In genomic region chr3:40452562-40452875, GRCh38 we compare ENCODE assay signal across 8 cellular contexts. TPM values are rescaled to one million over a fixed set of nuclear protein-coding genes. Genes with fewer than 3 reads are reported as not detected.
A peak's percentile ranks its signal among the peaks of the same experiment; 100 is the strongest.
DNase-seq lines count a peak whose midpoint lies in the region; ATAC-seq and TF ChIP-seq lines count a peak whose summit lies in the region.

No MANE protein-coding gene starts in this region.

- H3K14ac ChIP-seq in H9 (ENCODE audit: insufficient read depth, low read length), result peak overlapping the region; percentile 82

- 0 out of 2 replicates have a peak, but pooled peaks cover 2% of the 10 kb centered on the region for H3K4me1 ChIP-seq in H9 (ENCODE audit: insufficient read depth, low read length)
- peaks cover 14% of the 10 kb centered on the region for H3K4me1 ChIP-seq in hepatocyte (ENCODE audit: insufficient read depth)
- peaks cover 9 to 22% (median 19%) of the 10 kb centered on the region in 3 donors for H3K4me1 ChIP-seq in skeletal muscle tissue (ENCODE audit: control insufficient read depth in 3 of 3, insufficient read depth in 3 of 3, low read length in 3 of 3)

- no peak overlapping the region for H2BK20ac ChIP-seq in H9 (ENCODE audit: low read depth, low read length, poor library complexity, severe bottlenecking)

- H4K20me1 ChIP-seq in H9 (ENCODE audit: control insufficient read depth, insufficient read depth, insufficient read length), result no peaks in the 10 kb centered on the region
- no peaks in the 10 kb centered on the region for H4K20me1 ChIP-seq in hepatocyte (ENCODE audit: insufficient read depth, poor library complexity, severe bottlenecking)

- H3K9me3 Mint-ChIP-seq in H9, result no peaks in the 10 kb centered on the region
- H3K9me3 Mint-ChIP-seq in activated B cell treated with CpG ODN at 0.5 μM for 24 hours, result no peaks in the 10 kb centered on the region

- H4K8ac ChIP-seq in H9 (replicated peaks; ENCODE audit: insufficient read length, low read depth, low read length), result no peak overlapping the region

- no peaks in the 10 kb centered on the region for H3K79me1 ChIP-seq in H9 (ENCODE audit: insufficient read depth, low read depth, low read length, poor library complexity, severe bottlenecking)

- DNase-seq in H9 (no peak), activated B cell treated with CpG ODN at 0.5 μM for 24 hours (no peak), hepatocyte (ENCODE audit: low spot score) (no peak), hippocampal formation (lab: John Stamatoyannopoulos, UW) (no peak), omental fat pad (ENCODE audit: low spot score) (no peak), ecto neural progenitor cell (ENCODE audit: low spot score) (no peak)
- DNase-seq in stimulated activated CD4-positive, alpha-beta T cell treated with anti-CD3 and anti-CD28 coated beads, Interleukin-4, amount 100 ng/mL, for 24 hours, result no peak

- no peaks in the 10 kb centered on the region for H3K9me2 ChIP-seq in hepatocyte (replicated peaks; ENCODE audit: insufficient read depth)

- H3K36me3 Mint-ChIP-seq in H9 (ENCODE audit: insufficient read depth in 1 of 3, low read depth in 3 of 3), result peaks cover 0 to 3% (median 0%) of the 10 kb centered on the region in 3 experiments; a peak in 2 of 7 replicates
- H3K36me3 Mint-ChIP-seq in activated B cell treated with CpG ODN at 0.5 μM for 24 hours (ENCODE audit: low read depth), result peaks cover 13% of the 10 kb centered on the region

- H3K79me2 ChIP-seq in H9 (ENCODE audit: insufficient read depth, low read length) (peaks cover 2% of the 10 kb centered on the region; the same call in 1 of the 2 replicates), hepatocyte (peaks cover 6% of the 10 kb centered on the region)

- H3K27ac ChIP-seq in H9 (ENCODE audit: insufficient read length, low read depth, low read length) (no peak overlapping the region), hepatocyte (peak overlapping the region; percentile 92), skeletal muscle tissue (ENCODE audit: low read depth, low read length) (peak overlapping the region; percentile 94)

- POLR2A ChIA-PET in activated B cell treated with CpG ODN at 0.5 μM for 24 hours (lab: Charles Lee), result interaction anchor here (0.8 to 3.3 kb wide), 6 partner anchors 25 to 1560 kb away, joined by 4 to 24 read pairs (median 14); partner anchors contain the start of genes CTNNB1, EIF1B, ZNF619 and ZNF621

- no CpG with 5 or more reads among the region's 7 CpGs for WGBS in H9 (ENCODE audit: extremely low coverage, insufficient read length, low lambda C conversion rate)
- WGBS in hepatocyte (ENCODE audit: low lambda C conversion rate, missing lambda C conversion rate), result 5% methylated on average over 7 of the region's 7 CpGs

- peak overlapping the region; percentile 90 for H3K18ac ChIP-seq in H9 (ENCODE audit: insufficient read length, low read depth, low read length)

- intact Hi-C loops in activated B cell treated with CpG ODN at 0.5 μM for 24 hours (cut with micrococcal nuclease), result loop anchor here (5.0 to 10.0 kb wide), 4 partner anchors 520 to 1398 kb away; partner anchors contain the start of genes CTNNB1, SCN11A, SLC25A38 and WDR48

- no peak overlapping the region for H3K23ac ChIP-seq in H9 (ENCODE audit: insufficient read length, low read depth, low read length)

- no peak overlapping the region for H2BK15ac ChIP-seq in H9 (ENCODE audit: low read depth, low read length)

- H3K4me3 ChIP-seq in hepatocyte (peak overlapping the region; percentile 17), skeletal muscle tissue (ENCODE audit: low read length in 3 of 3) (peak overlapping the region; percentile 93 to 96 (median 95))

- no peaks in the 10 kb centered on the region for H3K36me3 ChIP-seq in hepatocyte (replicated peaks; ENCODE audit: insufficient read depth, low read depth)
- H3K36me3 ChIP-seq in skeletal muscle tissue (ENCODE audit: control insufficient read depth in 3 of 3, insufficient read depth in 3 of 3, low read length in 3 of 3), result peaks cover 0 to 6% (median 5%) of the 10 kb centered on the region in 3 donors

- H3K27me3 ChIP-seq in H9 (ENCODE audit: insufficient read depth, low read length), result no peaks in the 10 kb centered on the region
- H3K27me3 ChIP-seq in hepatocyte, result no peaks in the 10 kb centered on the region
- H3K27me3 ChIP-seq in skeletal muscle tissue (ENCODE audit: control insufficient read depth in 3 of 3, insufficient read depth in 3 of 3, low read length in 3 of 3), result no peaks in the 10 kb centered on the region

- H3K4me1 Mint-ChIP-seq in H9 (peaks cover 11 to 17% of the 10 kb centered on the region in 2 experiments), activated B cell treated with CpG ODN at 0.5 μM for 24 hours (peaks cover 32% of the 10 kb centered on the region)

- no peak overlapping the region for H2AK5ac ChIP-seq in H9 (ENCODE audit: insufficient read length, low read length)

- no peak overlapping the region for H2BK120ac ChIP-seq in H9 (ENCODE audit: low read depth, low read length, poor library complexity, severe bottlenecking)

- H3T11ph ChIP-seq in H9 (ENCODE audit: low read length), result no peak overlapping the region

- H3K27me3 Mint-ChIP-seq in H9 (ENCODE audit: low read depth) (peaks cover 3% of the 10 kb centered on the region; the same call in 1 of the 2 replicates), activated B cell treated with CpG ODN at 0.5 μM for 24 hours (no peaks in the 10 kb centered on the region)

- H3K9me3 ChIP-seq in H9 (ENCODE audit: control insufficient read depth, low read depth, low read length) (no peaks in the 10 kb centered on the region), hepatocyte (ENCODE audit: low read depth) (no peaks in the 10 kb centered on the region), skeletal muscle tissue (ENCODE audit: control insufficient read depth in 3 of 3, low read length in 3 of 3) (no peaks in the 10 kb centered on the region)

- H3K23me2 ChIP-seq in H9 (ENCODE audit: insufficient read length, low read depth, low read length, poor library complexity, severe bottlenecking), result peaks cover 9% of the 10 kb centered on the region

- no peak overlapping the region for H4K91ac ChIP-seq in H9 (ENCODE audit: insufficient read length, low read depth, low read length)

- H3K4me3 Mint-ChIP-seq in H9 (peak overlapping the region; percentile 86 to 91), activated B cell treated with CpG ODN at 0.5 μM for 24 hours (peak overlapping the region; percentile 96)

- no peak overlapping the region for H3K56ac ChIP-seq in H9 (ENCODE audit: insufficient read length, low read depth, low read length)

- H2BK12ac ChIP-seq in H9 (ENCODE audit: insufficient read length, low read depth, low read length), result no peak overlapping the region

- H2AFZ ChIP-seq in H9 (ENCODE audit: low read length), result no peak overlapping the region
- H2AFZ ChIP-seq in hepatocyte, result peak overlapping the region; percentile 62

- H3K4ac ChIP-seq in H9 (ENCODE audit: low read depth, low read length), result no peak overlapping the region; the same call in 1 of the 2 replicates

- ATAC-seq in activated B cell treated with CpG ODN at 0.5 μM for 24 hours (ENCODE audit: low read depth), result no peak
- ATAC-seq in omental fat pad (ENCODE audit: low FRiP score), result no peak

- H3K27ac Mint-ChIP-seq in H9 (peak overlapping the region; percentile 96 to 99 (median 98); a peak in 6 of 7 replicates), activated B cell treated with CpG ODN at 0.5 μM for 24 hours (peak overlapping the region; percentile 98)

- H3K9ac ChIP-seq in H9 (ENCODE audit: extremely low read depth, insufficient read length, low read length), result peak overlapping the region; percentile 87
- peak overlapping the region; percentile 91 to 95 (median 93) for H3K9ac ChIP-seq in skeletal muscle tissue (ENCODE audit: low read depth in 1 of 3, low read length in 3 of 3)

- peak overlapping the region; percentile 20 for H4K5ac ChIP-seq in H9 (ENCODE audit: insufficient read length, low read depth, low read length)

- peak overlapping the region; percentile 23 for H2BK5ac ChIP-seq in H9 (ENCODE audit: insufficient read length, low read length)

- H3K4me2 ChIP-seq in H9 (ENCODE audit: insufficient read depth, insufficient read length, low read length) (peak overlapping the region; percentile 45), hepatocyte (peak overlapping the region; percentile 76)

- CTCF ChIA-PET in activated B cell treated with CpG ODN at 0.5 μM for 24 hours (lab: Charles Lee), result interaction anchor here (2.5 kb wide), 1 partner anchor 144 kb away, joined by 7 read pairs; no protein-coding TSS in a partner anchor

- TF ChIP-seq CTCF in H9 (conservative IDR thresholded peaks at IDR 0.05) (no peak), activated B cell treated with CpG ODN at 0.5 μM for 24 hours (IDR thresholded peaks at IDR 0.05) (no peak), hepatocyte (IDR thresholded peaks at IDR 0.05; ENCODE audit: poor library complexity) (no peak), omental fat pad (IDR thresholded peaks at IDR 0.05) (no peak)

RNA-seq across cellular contexts. Expression of gene RPL14, which starts 4.6 kb away (rescaled TPM):
- total RNA-seq in H9 (2021) (2,490 and 2,505 TPM in 2 replicates), activated B cell treated with CpG ODN at 0.5 μM for 24 hours (2,616 and 3,526 TPM in 2 replicates), hepatocyte (390 and 395 TPM in 2 replicates), skeletal muscle tissue (303 TPM), omental fat pad (100 to 1,000 TPM; 320 to 423 (median 382) TPM)
- polyA plus RNA-seq in hepatocyte, result 470 and 492 TPM in 2 replicates

RNA-seq across cellular contexts. Expression of gene ZNF619, which starts 24.4 kb away (rescaled TPM):
- 4.3 and 4.8 TPM in 2 replicates for total RNA-seq in H9 (2021)
- 14.9 and 16.7 TPM in 2 replicates for total RNA-seq in activated B cell treated with CpG ODN at 0.5 μM for 24 hours
- total RNA-seq in hepatocyte, result 3.6 and 4.7 TPM in 2 replicates
- polyA plus RNA-seq in hepatocyte, result 1.2 and 1.8 TPM in 2 replicates
- total RNA-seq in skeletal muscle tissue, result 8.4 TPM
- 1 to 10 TPM; 2.9 to 7.3 (median 4.0) TPM for total RNA-seq in omental fat pad

RNA-seq across cellular contexts. Expression of gene ZNF620, which starts 53.3 kb away (rescaled TPM):
- 27.1 and 27.5 TPM in 2 replicates for total RNA-seq in H9 (2021)
- 3.6 and 4.0 TPM in 2 replicates for total RNA-seq in activated B cell treated with CpG ODN at 0.5 μM for 24 hours
- total RNA-seq in hepatocyte, result 4.4 and 5.4 TPM in 2 replicates
- 3.0 and 5.3 TPM in 2 replicates for polyA plus RNA-seq in hepatocyte
- total RNA-seq in skeletal muscle tissue, result 2.1 TPM
- 1 to 10 TPM; 1.6 to 4.1 (median 2.0) TPM for total RNA-seq in omental fat pad
